ENCODE assay signal across 1 cellular context in the genomic region with DNA sequence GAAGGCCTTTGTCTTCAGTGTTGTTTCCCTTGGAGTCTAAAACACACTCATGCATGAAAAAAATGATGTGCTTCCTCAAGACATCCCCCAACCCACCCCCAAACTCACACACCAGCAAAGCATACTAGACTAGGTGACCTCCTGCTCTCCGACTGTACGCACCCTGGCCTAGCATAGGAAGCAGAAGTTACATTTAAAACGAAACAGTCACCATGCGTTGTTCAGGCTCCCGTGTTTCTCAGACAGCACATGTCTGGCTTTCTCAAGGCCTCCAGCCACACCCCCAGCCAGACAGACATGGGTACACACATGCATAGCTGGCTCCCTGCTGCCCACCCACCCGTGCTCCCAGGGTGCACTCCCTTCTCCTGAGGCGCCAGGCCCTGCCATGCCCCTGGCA.
TF ChIP-seq lines count a peak whose summit lies in the region.

No MANE protein-coding gene starts in this region.

TF ChIP-seq in IMR-90, 13 proteins besides CTCF, POLR2A, EP300 and RAD21:
- TF ChIP-seq RFX5 (IDR thresholded peaks at IDR 0.05; ENCODE audit: low read depth, low read length) (no peak), MXI1 (IDR thresholded peaks at IDR 0.05; ENCODE audit: borderline replicate concordance, low read depth, low read length) (no peak), CHD1 (IDR thresholded peaks at IDR 0.05; ENCODE audit: low read depth, low read length) (no peak), FOS (IDR thresholded peaks at IDR 0.05; ENCODE audit: low read depth, low read length) (no peak), SMC3 (IDR thresholded peaks at IDR 0.05; ENCODE audit: low read depth, low read length) (no peak)
- TF ChIP-seq, protein P1, sequence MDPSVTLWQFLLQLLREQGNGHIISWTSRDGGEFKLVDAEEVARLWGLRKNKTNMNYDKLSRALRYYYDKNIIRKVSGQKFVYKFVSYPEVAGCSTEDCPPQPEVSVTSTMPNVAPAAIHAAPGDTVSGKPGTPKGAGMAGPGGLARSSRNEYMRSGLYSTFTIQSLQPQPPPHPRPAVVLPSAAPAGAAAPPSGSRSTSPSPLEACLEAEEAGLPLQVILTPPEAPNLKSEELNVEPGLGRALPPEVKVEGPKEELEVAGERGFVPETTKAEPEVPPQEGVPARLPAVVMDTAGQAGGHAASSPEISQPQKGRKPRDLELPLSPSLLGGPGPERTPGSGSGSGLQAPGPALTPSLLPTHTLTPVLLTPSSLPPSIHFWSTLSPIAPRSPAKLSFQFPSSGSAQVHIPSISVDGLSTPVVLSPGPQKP (IDR thresholded peaks at IDR 0.05; ENCODE audit: borderline replicate concordance, low read depth, low read length) = no peak
- TF ChIP-seq, protein P2, sequence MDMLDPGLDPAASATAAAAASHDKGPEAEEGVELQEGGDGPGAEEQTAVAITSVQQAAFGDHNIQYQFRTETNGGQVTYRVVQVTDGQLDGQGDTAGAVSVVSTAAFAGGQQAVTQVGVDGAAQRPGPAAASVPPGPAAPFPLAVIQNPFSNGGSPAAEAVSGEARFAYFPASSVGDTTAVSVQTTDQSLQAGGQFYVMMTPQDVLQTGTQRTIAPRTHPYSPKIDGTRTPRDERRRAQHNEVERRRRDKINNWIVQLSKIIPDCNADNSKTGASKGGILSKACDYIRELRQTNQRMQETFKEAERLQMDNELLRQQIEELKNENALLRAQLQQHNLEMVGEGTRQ (IDR thresholded peaks at IDR 0.05; ENCODE audit: low read depth, low read length) = no peak
